In the genomic region with DNA sequence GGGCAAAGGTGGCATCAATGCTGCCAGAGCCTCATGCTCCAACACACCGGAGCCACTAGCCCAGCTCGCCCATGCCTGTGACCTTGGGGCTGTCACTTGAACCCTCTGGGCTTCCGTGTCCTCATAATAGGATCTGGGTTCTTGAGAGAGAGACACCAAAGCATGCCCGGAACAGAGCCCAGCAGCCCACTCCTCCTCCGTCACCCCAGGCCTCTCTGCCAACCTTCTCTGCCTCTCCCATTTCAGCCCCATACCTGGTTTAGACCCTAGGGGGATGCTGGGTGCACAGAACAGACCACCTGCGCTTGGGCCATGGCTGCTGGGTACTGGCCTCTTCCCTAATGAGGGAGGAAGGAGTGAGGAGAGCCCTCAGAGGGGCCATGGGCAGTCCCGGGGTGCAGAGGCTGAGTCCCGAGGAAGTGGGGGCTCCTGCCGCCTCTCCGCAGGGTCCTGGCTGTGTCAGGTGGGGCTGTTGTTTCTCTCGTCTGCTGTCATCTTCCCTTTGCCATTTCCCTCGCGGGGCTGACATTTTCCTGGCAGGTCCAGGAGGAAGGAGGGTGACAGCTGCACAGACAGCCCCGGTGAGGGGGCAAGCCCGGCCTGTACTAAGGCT, we compare ENCODE assay signal across 22 cellular contexts.
A peak's percentile ranks its signal among the peaks of the same experiment; 100 is the strongest.
DNase-seq lines count a peak whose midpoint lies in the region; ATAC-seq, FAIRE-seq and TF ChIP-seq lines count a peak whose summit lies in the region.
"Had no signal": no experiment of that assay in that cellular context is flagged by ENCODE, and none has a peak within 500 bp of the region (broad histone marks: within the 10 kb centered on the region; RNA-seq: fewer than 3 reads in every experiment).

No MANE protein-coding gene starts in this region.

- H3K4me1 Mint-ChIP-seq in natural killer cell (peaks cover 7 to 30% of the 10 kb centered on the region in 2 donors), osteocyte (ENCODE audit: unreplicated experiment) (peaks cover 54% of the 10 kb centered on the region)
- H3K4me1 Mint-ChIP-seq in natural killer cell treated with Interleukin-12 subunit alpha and Interleukin-12 subunit beta and Interleukin-15 and Interleukin-18, amount 100 ng/mL, for 72 hours (ENCODE audit: low read depth in 2 of 2) = peaks cover 0 to 12% of the 10 kb centered on the region in 2 donors

- TF ChIP-seq EP300 in H1 (IDR thresholded peaks at IDR 0.05; ENCODE audit: borderline replicate concordance in 1 of 2, low read depth in 2 of 2, low read length in 2 of 2) (no peak), sigmoid colon (IDR thresholded peaks at IDR 0.05) (no peak)

- no peak overlapping the region for H3K27ac ChIP-seq in H1 (ENCODE audit: low read depth, low read length)
- no peak overlapping the region for H3K27ac ChIP-seq in psoas muscle
- no peak overlapping the region for H3K27ac ChIP-seq in sigmoid colon
- H3K27ac ChIP-seq: cardiac muscle cell, GM23248 had no signal

- H3K9me3 Mint-ChIP-seq in natural killer cell = no peaks in the 10 kb centered on the region
- no peaks in the 10 kb centered on the region for H3K9me3 Mint-ChIP-seq in natural killer cell treated with Interleukin-12 subunit alpha and Interleukin-12 subunit beta and Interleukin-15 and Interleukin-18, amount 100 ng/mL, for 72 hours
- H3K9me3 Mint-ChIP-seq in osteocyte (ENCODE audit: unreplicated experiment) = peaks cover 9% of the 10 kb centered on the region
- H3K9me3 Mint-ChIP-seq: CD4-positive, alpha-beta T cell; neural crest cell had no signal

- 71% methylated on average over 9 of the region's 15 CpGs; no CpG with 5 or more reads in 1 of the 2 experiments for WGBS in H1 (ENCODE audit: extremely low coverage in 1 of 2, insufficient coverage in 1 of 2, insufficient read length in 1 of 2, insufficient replicate concordance in 2 of 2, low coverage in 1 of 2, low lambda C conversion rate in 2 of 2, missing lambda C conversion rate in 1 of 2), 2 experiments
- WGBS in psoas muscle, 3 donors = 34 to 41% (median 37%) methylated on average over 15 of the region's 15 CpGs
- WGBS in sigmoid colon, 2 donors = 66 to 69% methylated on average over 15 of the region's 15 CpGs

- H3K23ac ChIP-seq in H1 (ENCODE audit: insufficient read length) = no peak overlapping the region

- no peaks in the 10 kb centered on the region for H4K20me1 ChIP-seq in H1 (replicated peaks in 1 of 2; ENCODE audit: control insufficient read depth in 1 of 2, insufficient read depth in 2 of 2, low read length in 2 of 2)

- H3K27me3 Mint-ChIP-seq in natural killer cell (ENCODE audit: low read depth in 2 of 2) (peaks cover 37 to 39% of the 10 kb centered on the region in 2 donors), osteocyte (ENCODE audit: unreplicated experiment) (no peaks in the 10 kb centered on the region)
- peaks cover 28 to 35% of the 10 kb centered on the region in 2 donors for H3K27me3 Mint-ChIP-seq in natural killer cell treated with Interleukin-12 subunit alpha and Interleukin-12 subunit beta and Interleukin-15 and Interleukin-18, amount 100 ng/mL, for 72 hours

- no peak overlapping the region for H3K14ac ChIP-seq in H1 (ENCODE audit: insufficient read length)

- H3K4me1 ChIP-seq in H1 (replicated peaks in 1 of 4; ENCODE audit: control insufficient read depth in 3 of 4, insufficient read depth in 4 of 4, low read length in 3 of 4) = peaks cover 5 to 28% (median 20%) of the 10 kb centered on the region in 4 experiments
- no peaks in the 10 kb centered on the region for H3K4me1 ChIP-seq in psoas muscle
- H3K4me1 ChIP-seq in sigmoid colon = peaks cover 0 to 20% (median 18%) of the 10 kb centered on the region in 4 donors

- H3K9ac ChIP-seq in H1 (replicated peaks in 1 of 4; ENCODE audit: extremely low read depth in 1 of 4, low read depth in 3 of 4, low read length in 3 of 4) = no peak overlapping the region
- H3K9ac ChIP-seq: GM23248 had no signal

- ATAC-seq in natural killer cell = peak in 1 of 3 donors; percentile 17
- ATAC-seq in natural killer cell treated with Interleukin-12 subunit alpha and Interleukin-12 subunit beta and Interleukin-15 and Interleukin-18, amount 100 ng/mL, for 72 hours = no peak
- ATAC-seq in HG02610 (IDR thresholded peaks at IDR 0.05; ENCODE audit: unreplicated experiment) = no peak
- no peak for ATAC-seq in psoas muscle
- ATAC-seq: esophagus mucosa had no signal

- peak overlapping the region; percentile 9 for H3K4me3 Mint-ChIP-seq in natural killer cell
- H3K4me3 Mint-ChIP-seq in natural killer cell treated with Interleukin-12 subunit alpha and Interleukin-12 subunit beta and Interleukin-15 and Interleukin-18, amount 100 ng/mL, for 72 hours = no peak overlapping the region
- no peak overlapping the region for H3K4me3 Mint-ChIP-seq in osteocyte (ENCODE audit: unreplicated experiment)
- H3K4me3 Mint-ChIP-seq: CD4-positive, alpha-beta T cell; neural crest cell had no signal

- no peaks in the 10 kb centered on the region for H3K79me1 ChIP-seq in H1 (ENCODE audit: low read depth, low read length)

- H3K56ac ChIP-seq in H1 (replicated peaks; ENCODE audit: insufficient read length, low read depth, low read length) = no peak overlapping the region

- H3K4me3 ChIP-seq in H1 (ENCODE audit: extremely low read depth in 1 of 4, insufficient read depth in 2 of 4, low read depth in 3 of 4, low read length in 4 of 4) (no peak overlapping the region), psoas muscle (no peak overlapping the region), sigmoid colon (no peak overlapping the region)
- H3K4me3 ChIP-seq: cardiac muscle cell, GM23248, MG63 had no signal

- intact Hi-C loops in natural killer cell (cut with micrococcal nuclease) (no loop called here), psoas muscle (cut with DNase I) (no loop called here), sigmoid colon (cut with DNase I) (no loop called here)

- no peak overlapping the region for H2AK5ac ChIP-seq in H1 (ENCODE audit: low read depth, low read length)

- H2BK5ac ChIP-seq in H1 (ENCODE audit: low read depth, low read length) = no peak overlapping the region

- H3K9me3 ChIP-seq in H1 (ENCODE audit: insufficient read depth in 2 of 2, low read depth in 1 of 2, low read length in 1 of 2) = no peaks in the 10 kb centered on the region
- H3K9me3 ChIP-seq in psoas muscle = no peaks in the 10 kb centered on the region
- no peaks in the 10 kb centered on the region for H3K9me3 ChIP-seq in sigmoid colon
- H3K9me3 ChIP-seq: MG63 had no signal

- POLR2A ChIA-PET in H1 (lab: Charles Lee; ENCODE audit: partially characterized antibody) = interaction anchor here (1.3 kb wide), 1 partner anchor 14 kb away, joined by 3 read pairs; no protein-coding TSS in a partner anchor

- 0 out of 2 replicates have a peak overlapping the region, but pooled peaks have one; percentile 60 for H2BK12ac ChIP-seq in H1 (ENCODE audit: low read depth, low read length)

- TF ChIP-seq CTCF in natural killer cell (IDR thresholded peaks at IDR 0.05) = no peak
- TF ChIP-seq CTCF in H1 (IDR thresholded peaks at IDR 0.05; ENCODE audit: control extremely low read depth in 1 of 3, insufficient read depth in 1 of 3, low read depth in 1 of 3, low read length in 3 of 3) = no peak
- TF ChIP-seq CTCF in osteocyte (IDR thresholded peaks at IDR 0.05) = no peak
- TF ChIP-seq CTCF in psoas muscle (IDR thresholded peaks at IDR 0.05) = no peak
- no peak for TF ChIP-seq CTCF in sigmoid colon (IDR thresholded peaks at IDR 0.05)

- no peak overlapping the region for H4K8ac ChIP-seq in H1 (ENCODE audit: extremely low read depth, insufficient read depth, low read length)

- H3K18ac ChIP-seq in H1 (ENCODE audit: extremely low read depth, low read length) = peak overlapping the region; percentile 48

- no peak overlapping the region for H2BK20ac ChIP-seq in H1 (ENCODE audit: low read length)

- no peak for FAIRE-seq in H1 (lab: Jason Lieb, UNC)
- FAIRE-seq: G401.6 had no signal

- H3K79me2 ChIP-seq in H1 (ENCODE audit: control insufficient read depth in 1 of 2, insufficient read depth in 2 of 2, low read length in 2 of 2) = no peaks in the 10 kb centered on the region

- no peaks in the 10 kb centered on the region for H3K36me3 Mint-ChIP-seq in natural killer cell
- no peaks in the 10 kb centered on the region for H3K36me3 Mint-ChIP-seq in natural killer cell treated with Interleukin-12 subunit alpha and Interleukin-12 subunit beta and Interleukin-15 and Interleukin-18, amount 100 ng/mL, for 72 hours
- H3K36me3 Mint-ChIP-seq in osteocyte (ENCODE audit: unreplicated experiment) = no peaks in the 10 kb centered on the region

- DNase-seq in natural killer cell = peak; percentile 11
- DNase-seq in natural killer cell treated with Interleukin-12 subunit alpha and Interleukin-12 subunit beta and Interleukin-15 and Interleukin-18, amount 100 ng/mL, for 72 hours (ENCODE audit: low spot score) = no peak
- DNase-seq in H1 (ENCODE audit: low read depth in 1 of 2, low spot score in 2 of 2) = no peak
- peak; percentile 79 for DNase-seq in osteocyte (ENCODE audit: extremely low spot score, unreplicated experiment)
- DNase-seq in cerebellum (ENCODE audit: low spot score) = no peak
- no peak for DNase-seq in psoas muscle
- no peak for DNase-seq in sigmoid colon
- DNase-seq: activated CD4-positive, alpha-beta T cell treated with anti-CD3 and anti-CD28 coated beads, Interleukin-2, amount 50 U/mL, for 1 hour; CD4-positive, alpha-beta T cell; GM23248; kidney glomerular epithelial cell; MG63; midbrain; NCI-H1436; NCI-H510A treated with DMSO at 0.1 percent for 48 hours; SIG-M5; T-helper 1 cell had no signal

- H3K36me3 ChIP-seq in H1 (ENCODE audit: control insufficient read depth in 2 of 4, insufficient read depth in 4 of 4, low read length in 3 of 4) = no peaks in the 10 kb centered on the region
- H3K36me3 ChIP-seq in psoas muscle (ENCODE audit: insufficient read depth in 1 of 2, low read depth in 1 of 2) = no peaks in the 10 kb centered on the region
- no peaks in the 10 kb centered on the region for H3K36me3 ChIP-seq in sigmoid colon
- H3K36me3 ChIP-seq: cardiac muscle cell, MG63 had no signal

- no peak overlapping the region for H3K4me2 ChIP-seq in H1 (ENCODE audit: insufficient read depth in 1 of 2, low read depth in 2 of 2, low read length in 2 of 2)

- 0 out of 2 replicates have a peak overlapping the region, but pooled peaks have one; percentile 29 for H2BK15ac ChIP-seq in H1 (ENCODE audit: low read length)

- H4K5ac ChIP-seq in H1 (ENCODE audit: insufficient read length, low read depth, low read length) = no peak overlapping the region

- TF ChIP-seq POLR2A in H1 (IDR thresholded peaks at IDR 0.05; ENCODE audit: control extremely low read depth in 1 of 2, low read depth in 2 of 2, low read length in 2 of 2) (no peak), sigmoid colon (IDR thresholded peaks at IDR 0.05) (no peak)

- no peak for TF ChIP-seq RAD21 in H1 (IDR thresholded peaks at IDR 0.05 in 1 of 2, conservative IDR thresholded peaks at IDR 0.05 in 1 of 2; ENCODE audit: low read depth in 2 of 2, low read length in 2 of 2)

- H2BK120ac ChIP-seq in H1 (replicated peaks; ENCODE audit: low read depth, low read length) = no peak overlapping the region

- H4K91ac ChIP-seq in H1 (replicated peaks; ENCODE audit: insufficient read length, low read length) = peak overlapping the region; percentile 73

- CTCF ChIA-PET in H1 (lab: Charles Lee; ENCODE audit: partially characterized antibody) = interaction anchor here (0.6 kb wide), 2 partner anchors 155 to 353 kb away, joined by 3 read pairs; no protein-coding TSS in a partner anchor

- H3K4ac ChIP-seq in H1 (replicated peaks; ENCODE audit: insufficient read length, low read depth, low read length) = no peak overlapping the region

- no peak overlapping the region for H3K27ac Mint-ChIP-seq in natural killer cell
- no peak overlapping the region for H3K27ac Mint-ChIP-seq in natural killer cell treated with Interleukin-12 subunit alpha and Interleukin-12 subunit beta and Interleukin-15 and Interleukin-18, amount 100 ng/mL, for 72 hours
- H3K27ac Mint-ChIP-seq in osteocyte (ENCODE audit: unreplicated experiment) = no peak overlapping the region
- H3K27ac Mint-ChIP-seq: CD4-positive, alpha-beta T cell had no signal

- H3K27me3 ChIP-seq in H1 (replicated peaks in 1 of 4; ENCODE audit: control insufficient read depth in 3 of 4, extremely low read depth in 1 of 4, insufficient read depth in 3 of 4, low read length in 3 of 4) (peaks cover 0 to 12% (median 7%) of the 10 kb centered on the region in 4 experiments; a peak in 5 of 7 replicates), psoas muscle (ENCODE audit: insufficient read depth in 3 of 3, low read length in 2 of 3) (peaks cover 0 to 43% (median 17%) of the 10 kb centered on the region in 3 donors), sigmoid colon (peaks cover 14 to 39% (median 26%) of the 10 kb centered on the region in 3 donors)
- H3K27me3 ChIP-seq: MG63 had no signal

- H3K23me2 ChIP-seq in H1 (ENCODE audit: low read depth, low read length) = peaks cover 5% of the 10 kb centered on the region; the same call in 1 of the 2 replicates

- H2AFZ ChIP-seq in H1 (ENCODE audit: low read length) = no peak overlapping the region
- H2AFZ ChIP-seq: GM23248 had no signal

Comparison
In these comparisons a context has a peak if more than half of its experiments do, and no peak if none do; other contexts are left out.
1. DNase-seq: peak in natural killer cell (single experiment) and osteocyte (single experiment); none in natural killer cell treated with Interleukin-12 subunit alpha and Interleukin-12 subunit beta and Interleukin-15 and Interleukin-18, amount 100 ng/mL, for 72 hours (single experiment), H1 (0 of 2), cerebellum (single experiment), psoas muscle (0 of 2) and sigmoid colon (single experiment).